23 cellular contexts compared by ENCODE assay signal in genomic region chr10:102757323-102757722, GRCh38.
"Had no signal": no experiment of that assay in that cellular context is flagged by ENCODE, and none has a peak within 500 bp of the region (broad histone marks: within the 10 kb centered on the region; RNA-seq: fewer than 3 reads in every experiment).

No MANE protein-coding gene starts in this region.

- H3K27me3 Mint-ChIP-seq: activated CD4-positive, alpha-beta T cell treated with anti-CD3 and anti-CD28 coated beads for 36 hours; activated naive CD8-positive, alpha-beta T cell; central memory CD8-positive, alpha-beta T cell; dendritic cell treated with granulocyte-macrophage colony-stimulating factor and Interleukin-4, amounts not matched to agents 40 ng/mL and 50 ng/mL, for 4 days; stimulated activated naive CD8-positive, alpha-beta T cell treated with anti-CD3 and anti-CD28 coated beads, Interleukin-15, Interleukin-2, amounts not matched to agents 100 ng/mL and 50 ng/mL, for 24 hours; T-helper 17 cell had no signal

- H3K36me3 ChIP-seq: gastroesophageal sphincter, neutrophil, suprapubic skin, upper lobe of right lung had no signal

- H3K4me3 ChIP-seq: gastroesophageal sphincter, heart right ventricle, lung, skin epidermis, suprapubic skin, upper lobe of right lung had no signal

- H3K9me3 ChIP-seq: gastroesophageal sphincter, neutrophil, suprapubic skin, upper lobe of right lung had no signal

- ATAC-seq: activated CD4-positive, alpha-beta T cell treated with anti-CD3 and anti-CD28 coated beads for 36 hours; activated T-cell treated with anti-CD3 and anti-CD28 coated beads, Interleukin-2, amount 50 U/mL, for 72 hours; gastroesophageal sphincter; heart right ventricle; left colon; T-helper 17 cell; upper lobe of right lung had no signal

- H3K27ac Mint-ChIP-seq: activated CD4-positive, alpha-beta T cell treated with anti-CD3 and anti-CD28 coated beads for 36 hours; activated naive CD8-positive, alpha-beta T cell; activated T-cell treated with anti-CD3 and anti-CD28 coated beads, Interleukin-2, amount 50 U/mL, for 72 hours; endodermal cell; stimulated activated naive CD8-positive, alpha-beta T cell treated with anti-CD3 and anti-CD28 coated beads, Interleukin-15, Interleukin-2, amounts not matched to agents 100 ng/mL and 50 ng/mL, for 24 hours had no signal

- DNase-seq: activated CD4-positive, alpha-beta T cell treated with anti-CD3 and anti-CD28 coated beads for 36 hours; activated CD8-positive, alpha-beta memory T cell treated with anti-CD3 and anti-CD28 coated beads, Interleukin-2, amount 50 U/mL, for 48 hours; activated gamma-delta T cell; activated T-cell treated with anti-CD3 and anti-CD28 coated beads, Interleukin-2, amount 50 U/mL, for 72 hours; amygdala; brain microvascular endothelial cell; endodermal cell; heart right ventricle; left colon; midbrain; posterior cingulate gyrus; stimulated activated CD4-positive, alpha-beta T cell treated with anti-CD3 and anti-CD28 coated beads, Interleukin-4, amount 100 ng/mL, for 24 hours; T-helper 17 cell; upper lobe of right lung had no signal

- H3K9me3 Mint-ChIP-seq: central memory CD8-positive, alpha-beta T cell; dendritic cell treated with granulocyte-macrophage colony-stimulating factor and Interleukin-4, amounts not matched to agents 40 ng/mL and 50 ng/mL, for 4 days; endodermal cell; stimulated activated naive CD8-positive, alpha-beta T cell treated with anti-CD3 and anti-CD28 coated beads, Interleukin-15, Interleukin-2, amounts not matched to agents 100 ng/mL and 50 ng/mL, for 24 hours had no signal

- H3K27me3 ChIP-seq: brain microvascular endothelial cell, gastroesophageal sphincter, heart right ventricle, neutrophil, suprapubic skin, upper lobe of right lung had no signal

- H3K27ac ChIP-seq: brain microvascular endothelial cell, neutrophil, upper lobe of right lung had no signal

- H3K4me3 Mint-ChIP-seq: activated CD4-positive, alpha-beta T cell treated with anti-CD3 and anti-CD28 coated beads for 36 hours; activated naive CD8-positive, alpha-beta T cell; activated T-cell treated with anti-CD3 and anti-CD28 coated beads, Interleukin-2, amount 50 U/mL, for 72 hours; central memory CD8-positive, alpha-beta T cell; dendritic cell treated with granulocyte-macrophage colony-stimulating factor and Interleukin-4, amounts not matched to agents 40 ng/mL and 50 ng/mL, for 4 days; endodermal cell; stimulated activated naive CD8-positive, alpha-beta T cell treated with anti-CD3 and anti-CD28 coated beads, Interleukin-15, Interleukin-2, amounts not matched to agents 100 ng/mL and 50 ng/mL, for 24 hours; T-helper 17 cell had no signal
